ENCODE assay signal across 23 cellular contexts in the genomic region with DNA sequence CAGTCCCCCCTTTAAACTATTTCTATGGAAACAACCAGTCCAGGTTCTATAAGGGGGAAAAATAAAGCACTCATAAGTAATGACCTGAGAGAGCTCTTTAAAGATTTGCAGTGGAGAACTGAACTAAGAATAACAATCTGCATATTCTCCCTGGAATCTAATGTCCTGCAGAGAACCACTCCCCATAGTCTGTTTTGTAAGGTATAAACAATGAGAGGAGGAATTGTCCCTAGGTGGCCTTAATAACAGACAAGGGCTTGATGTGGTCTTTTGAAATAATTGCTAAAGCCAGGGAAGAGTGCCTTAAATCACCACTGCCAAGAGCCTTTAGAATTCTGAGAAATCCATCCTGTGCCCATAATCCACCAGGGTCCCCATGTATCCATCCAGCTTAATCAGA.
"Had no signal": no experiment of that assay in that cellular context is flagged by ENCODE, and none has a peak within 500 bp of the region (broad histone marks: within the 10 kb centered on the region; RNA-seq: fewer than 3 reads in every experiment).

No MANE protein-coding gene starts in this region.

- H3K4me1 ChIP-seq: colonic mucosa, gastrocnemius medialis, left lung, pancreas, right lobe of liver, upper lobe of left lung had no signal

- H3K27me3 ChIP-seq: colonic mucosa, gastrocnemius medialis, left lung, pancreas, right lobe of liver, tibial nerve, upper lobe of left lung had no signal

- H3K36me3 Mint-ChIP-seq: natural killer cell; stimulated activated naive B cell treated with anti-CD40 and anti-IgM and Interleukin-4, amounts not matched to agents 10 μg/mL and 1 μg/mL and 100 μg/mL, for 72 hours had no signal

- H3K4me3 ChIP-seq: colonic mucosa, gastrocnemius medialis, left lung, pancreas, right lobe of liver, thoracic aorta, tibial nerve, upper lobe of left lung had no signal

- H3K27ac Mint-ChIP-seq: dendritic cell treated with granulocyte-macrophage colony-stimulating factor and Interleukin-4, amounts not matched to agents 40 ng/mL and 50 ng/mL, for 4 days; endodermal cell; natural killer cell; stimulated activated naive B cell treated with anti-CD40 and anti-IgM and Interleukin-4, amounts not matched to agents 10 μg/mL and 1 μg/mL and 100 μg/mL, for 72 hours; stimulated activated naive CD8-positive, alpha-beta T cell treated with anti-CD3 and anti-CD28 coated beads, Interleukin-15, Interleukin-2, amounts not matched to agents 100 ng/mL and 50 ng/mL, for 24 hours had no signal

- H3K4me1 Mint-ChIP-seq: natural killer cell; stimulated activated naive B cell treated with anti-CD40 and anti-IgM and Interleukin-4, amounts not matched to agents 10 μg/mL and 1 μg/mL and 100 μg/mL, for 72 hours had no signal

- H3K36me3 ChIP-seq: colonic mucosa, gastrocnemius medialis, left lung, pancreas, right lobe of liver, thoracic aorta, upper lobe of left lung had no signal

- H3K27ac ChIP-seq: colonic mucosa, epithelial cell of prostate, gastrocnemius medialis, left lung, pancreas, right lobe of liver, thoracic aorta, tibial nerve, upper lobe of left lung had no signal

- DNase-seq: colonic mucosa; effector CD8-positive, alpha-beta T cell; endodermal cell; foreskin fibroblast; gastrocnemius medialis; head of caudate nucleus; kidney; left lung; natural killer cell; occipital lobe; pancreas; retina; right lobe of liver; stimulated activated CD4-positive, alpha-beta T cell treated with anti-CD3 and anti-CD28 coated beads, Interleukin-15, amount 100 ng/mL, for 24 hours; stimulated activated CD4-positive, alpha-beta T cell treated with anti-CD3 and anti-CD28 coated beads, Interleukin-2, amount 100 ng/mL, for 48 hours; stimulated activated naive B cell treated with anti-CD40 and anti-IgM and Interleukin-4, amounts not matched to agents 10 μg/mL and 1 μg/mL and 100 μg/mL, for 72 hours; upper lobe of left lung had no signal

- H3K27me3 Mint-ChIP-seq: dendritic cell treated with granulocyte-macrophage colony-stimulating factor and Interleukin-4, amounts not matched to agents 40 ng/mL and 50 ng/mL, for 4 days; stimulated activated naive B cell treated with anti-CD40 and anti-IgM and Interleukin-4, amounts not matched to agents 10 μg/mL and 1 μg/mL and 100 μg/mL, for 72 hours; stimulated activated naive CD8-positive, alpha-beta T cell treated with anti-CD3 and anti-CD28 coated beads, Interleukin-15, Interleukin-2, amounts not matched to agents 100 ng/mL and 50 ng/mL, for 24 hours had no signal

- H3K4me3 Mint-ChIP-seq: dendritic cell treated with granulocyte-macrophage colony-stimulating factor and Interleukin-4, amounts not matched to agents 40 ng/mL and 50 ng/mL, for 4 days; endodermal cell; natural killer cell; stimulated activated naive B cell treated with anti-CD40 and anti-IgM and Interleukin-4, amounts not matched to agents 10 μg/mL and 1 μg/mL and 100 μg/mL, for 72 hours; stimulated activated naive CD8-positive, alpha-beta T cell treated with anti-CD3 and anti-CD28 coated beads, Interleukin-15, Interleukin-2, amounts not matched to agents 100 ng/mL and 50 ng/mL, for 24 hours had no signal

- ATAC-seq: esophagus mucosa; gastrocnemius medialis; left lung; natural killer cell; pancreas; right lobe of liver; stimulated activated naive B cell treated with anti-CD40 and anti-IgM and Interleukin-4, amounts not matched to agents 10 μg/mL and 1 μg/mL and 100 μg/mL, for 72 hours had no signal

- H3K9me3 ChIP-seq: colonic mucosa, gastrocnemius medialis, pancreas, right lobe of liver, thoracic aorta, tibial nerve, upper lobe of left lung had no signal
